ENCODE assay signal across 2 cellular contexts in the genomic region with DNA sequence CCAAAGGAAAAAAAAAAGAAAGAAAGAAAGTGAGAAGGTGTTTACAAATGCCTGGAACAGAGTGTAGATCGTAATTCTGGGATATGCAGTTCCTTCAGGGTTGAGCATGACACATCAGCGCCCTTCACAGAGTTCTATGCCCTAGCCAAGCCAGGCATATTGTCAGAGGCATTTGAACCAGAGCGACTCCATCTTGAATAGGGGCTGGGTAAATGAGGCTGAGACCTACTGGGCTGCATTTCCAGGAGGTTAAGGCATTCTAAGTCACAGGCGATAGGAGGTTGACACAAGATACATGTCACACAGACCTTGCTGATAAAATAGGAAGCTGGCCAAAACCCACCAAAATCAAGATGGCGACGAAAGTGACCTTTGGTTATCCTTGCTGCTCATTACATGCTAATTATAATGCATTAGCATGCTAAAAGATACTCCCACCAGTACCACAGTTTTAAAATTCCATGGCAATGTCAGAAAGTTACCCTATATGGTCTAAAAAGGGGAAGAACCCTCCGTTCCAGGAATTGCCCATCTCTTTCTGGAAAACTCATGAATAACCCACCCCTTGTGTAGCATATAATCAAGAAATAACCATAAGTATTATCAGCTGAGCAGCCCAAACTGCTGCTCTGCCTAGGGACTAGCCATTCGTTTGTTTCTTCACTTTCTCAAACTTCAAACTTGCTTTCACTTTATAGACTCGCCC.
TF ChIP-seq lines count a peak whose summit lies in the region.

No MANE protein-coding gene starts in this region.

TF ChIP-seq in GM23338, 12 proteins besides CTCF, POLR2A, EP300 and RAD21 (continued from another document and continues in another):
- TF ChIP-seq ZNF331 (CRISPR knock-in tag; IDR thresholded peaks at IDR 0.05; ENCODE audit: low read depth) (no peak), CREB1 (CRISPR knock-in tag; IDR thresholded peaks at IDR 0.05; ENCODE audit: low read depth) (no peak), JUNB (IDR thresholded peaks at IDR 0.05; ENCODE audit: unreplicated experiment) (no peak), STAT1 (IDR thresholded peaks at IDR 0.05; ENCODE audit: unreplicated experiment) (no peak), EZH2 (IDR thresholded peaks at IDR 0.05; ENCODE audit: low read depth, unreplicated experiment) (no peak)
- TF ChIP-seq, protein P1, sequence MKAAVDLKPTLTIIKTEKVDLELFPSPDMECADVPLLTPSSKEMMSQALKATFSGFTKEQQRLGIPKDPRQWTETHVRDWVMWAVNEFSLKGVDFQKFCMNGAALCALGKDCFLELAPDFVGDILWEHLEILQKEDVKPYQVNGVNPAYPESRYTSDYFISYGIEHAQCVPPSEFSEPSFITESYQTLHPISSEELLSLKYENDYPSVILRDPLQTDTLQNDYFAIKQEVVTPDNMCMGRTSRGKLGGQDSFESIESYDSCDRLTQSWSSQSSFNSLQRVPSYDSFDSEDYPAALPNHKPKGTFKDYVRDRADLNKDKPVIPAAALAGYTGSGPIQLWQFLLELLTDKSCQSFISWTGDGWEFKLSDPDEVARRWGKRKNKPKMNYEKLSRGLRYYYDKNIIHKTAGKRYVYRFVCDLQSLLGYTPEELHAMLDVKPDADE (IDR thresholded peaks at IDR 0.05) = no peak
- TF ChIP-seq, protein P2, sequence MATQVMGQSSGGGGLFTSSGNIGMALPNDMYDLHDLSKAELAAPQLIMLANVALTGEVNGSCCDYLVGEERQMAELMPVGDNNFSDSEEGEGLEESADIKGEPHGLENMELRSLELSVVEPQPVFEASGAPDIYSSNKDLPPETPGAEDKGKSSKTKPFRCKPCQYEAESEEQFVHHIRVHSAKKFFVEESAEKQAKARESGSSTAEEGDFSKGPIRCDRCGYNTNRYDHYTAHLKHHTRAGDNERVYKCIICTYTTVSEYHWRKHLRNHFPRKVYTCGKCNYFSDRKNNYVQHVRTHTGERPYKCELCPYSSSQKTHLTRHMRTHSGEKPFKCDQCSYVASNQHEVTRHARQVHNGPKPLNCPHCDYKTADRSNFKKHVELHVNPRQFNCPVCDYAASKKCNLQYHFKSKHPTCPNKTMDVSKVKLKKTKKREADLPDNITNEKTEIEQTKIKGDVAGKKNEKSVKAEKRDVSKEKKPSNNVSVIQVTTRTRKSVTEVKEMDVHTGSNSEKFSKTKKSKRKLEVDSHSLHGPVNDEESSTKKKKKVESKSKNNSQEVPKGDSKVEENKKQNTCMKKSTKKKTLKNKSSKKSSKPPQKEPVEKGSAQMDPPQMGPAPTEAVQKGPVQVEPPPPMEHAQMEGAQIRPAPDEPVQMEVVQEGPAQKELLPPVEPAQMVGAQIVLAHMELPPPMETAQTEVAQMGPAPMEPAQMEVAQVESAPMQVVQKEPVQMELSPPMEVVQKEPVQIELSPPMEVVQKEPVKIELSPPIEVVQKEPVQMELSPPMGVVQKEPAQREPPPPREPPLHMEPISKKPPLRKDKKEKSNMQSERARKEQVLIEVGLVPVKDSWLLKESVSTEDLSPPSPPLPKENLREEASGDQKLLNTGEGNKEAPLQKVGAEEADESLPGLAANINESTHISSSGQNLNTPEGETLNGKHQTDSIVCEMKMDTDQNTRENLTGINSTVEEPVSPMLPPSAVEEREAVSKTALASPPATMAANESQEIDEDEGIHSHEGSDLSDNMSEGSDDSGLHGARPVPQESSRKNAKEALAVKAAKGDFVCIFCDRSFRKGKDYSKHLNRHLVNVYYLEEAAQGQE (IDR thresholded peaks at IDR 0.05; ENCODE audit: unreplicated experiment) = no peak
- TF ChIP-seq, protein P3, sequence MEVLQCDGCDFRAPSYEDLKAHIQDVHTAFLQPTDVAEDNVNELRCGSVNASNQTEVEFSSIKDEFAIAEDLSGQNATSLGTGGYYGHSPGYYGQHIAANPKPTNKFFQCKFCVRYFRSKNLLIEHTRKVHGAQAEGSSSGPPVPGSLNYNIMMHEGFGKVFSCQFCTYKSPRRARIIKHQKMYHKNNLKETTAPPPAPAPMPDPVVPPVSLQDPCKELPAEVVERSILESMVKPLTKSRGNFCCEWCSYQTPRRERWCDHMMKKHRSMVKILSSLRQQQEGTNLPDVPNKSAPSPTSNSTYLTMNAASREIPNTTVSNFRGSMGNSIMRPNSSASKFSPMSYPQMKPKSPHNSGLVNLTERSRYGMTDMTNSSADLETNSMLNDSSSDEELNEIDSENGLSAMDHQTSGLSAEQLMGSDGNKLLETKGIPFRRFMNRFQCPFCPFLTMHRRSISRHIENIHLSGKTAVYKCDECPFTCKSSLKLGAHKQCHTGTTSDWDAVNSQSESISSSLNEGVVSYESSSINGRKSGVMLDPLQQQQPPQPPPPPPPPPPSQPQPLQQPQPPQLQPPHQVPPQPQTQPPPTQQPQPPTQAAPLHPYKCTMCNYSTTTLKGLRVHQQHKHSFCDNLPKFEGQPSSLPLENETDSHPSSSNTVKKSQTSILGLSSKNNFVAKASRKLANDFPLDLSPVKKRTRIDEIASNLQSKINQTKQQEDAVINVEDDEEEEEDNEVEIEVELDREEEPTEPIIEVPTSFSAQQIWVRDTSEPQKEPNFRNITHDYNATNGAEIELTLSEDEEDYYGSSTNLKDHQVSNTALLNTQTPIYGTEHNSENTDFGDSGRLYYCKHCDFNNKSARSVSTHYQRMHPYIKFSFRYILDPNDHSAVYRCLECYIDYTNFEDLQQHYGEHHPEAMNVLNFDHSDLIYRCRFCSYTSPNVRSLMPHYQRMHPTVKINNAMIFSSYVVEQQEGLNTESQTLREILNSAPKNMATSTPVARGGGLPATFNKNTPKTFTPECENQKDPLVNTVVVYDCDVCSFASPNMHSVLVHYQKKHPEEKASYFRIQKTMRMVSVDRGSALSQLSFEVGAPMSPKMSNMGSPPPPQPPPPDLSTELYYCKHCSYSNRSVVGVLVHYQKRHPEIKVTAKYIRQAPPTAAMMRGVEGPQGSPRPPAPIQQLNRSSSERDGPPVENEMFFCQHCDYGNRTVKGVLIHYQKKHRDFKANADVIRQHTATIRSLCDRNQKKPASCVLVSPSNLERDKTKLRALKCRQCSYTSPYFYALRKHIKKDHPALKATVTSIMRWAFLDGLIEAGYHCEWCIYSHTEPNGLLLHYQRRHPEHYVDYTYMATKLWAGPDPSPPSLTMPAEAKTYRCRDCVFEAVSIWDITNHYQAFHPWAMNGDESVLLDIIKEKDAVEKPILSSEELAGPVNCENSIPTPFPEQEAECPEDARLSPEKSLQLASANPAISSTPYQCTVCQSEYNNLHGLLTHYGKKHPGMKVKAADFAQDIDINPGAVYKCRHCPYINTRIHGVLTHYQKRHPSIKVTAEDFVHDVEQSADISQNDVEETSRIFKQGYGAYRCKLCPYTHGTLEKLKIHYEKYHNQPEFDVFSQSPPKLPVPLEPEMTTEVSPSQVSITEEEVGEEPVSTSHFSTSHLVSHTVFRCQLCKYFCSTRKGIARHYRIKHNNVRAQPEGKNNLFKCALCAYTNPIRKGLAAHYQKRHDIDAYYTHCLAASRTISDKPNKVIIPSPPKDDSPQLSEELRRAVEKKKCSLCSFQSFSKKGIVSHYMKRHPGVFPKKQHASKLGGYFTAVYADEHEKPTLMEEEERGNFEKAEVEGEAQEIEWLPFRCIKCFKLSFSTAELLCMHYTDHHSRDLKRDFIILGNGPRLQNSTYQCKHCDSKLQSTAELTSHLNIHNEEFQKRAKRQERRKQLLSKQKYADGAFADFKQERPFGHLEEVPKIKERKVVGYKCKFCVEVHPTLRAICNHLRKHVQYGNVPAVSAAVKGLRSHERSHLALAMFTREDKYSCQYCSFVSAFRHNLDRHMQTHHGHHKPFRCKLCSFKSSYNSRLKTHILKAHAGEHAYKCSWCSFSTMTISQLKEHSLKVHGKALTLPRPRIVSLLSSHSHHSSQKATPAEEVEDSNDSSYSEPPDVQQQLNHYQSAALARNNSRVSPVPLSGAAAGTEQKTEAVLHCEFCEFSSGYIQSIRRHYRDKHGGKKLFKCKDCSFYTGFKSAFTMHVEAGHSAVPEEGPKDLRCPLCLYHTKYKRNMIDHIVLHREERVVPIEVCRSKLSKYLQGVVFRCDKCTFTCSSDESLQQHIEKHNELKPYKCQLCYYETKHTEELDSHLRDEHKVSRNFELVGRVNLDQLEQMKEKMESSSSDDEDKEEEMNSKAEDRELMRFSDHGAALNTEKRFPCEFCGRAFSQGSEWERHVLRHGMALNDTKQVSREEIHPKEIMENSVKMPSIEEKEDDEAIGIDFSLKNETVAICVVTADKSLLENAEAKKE (CRISPR knock-in tag; IDR thresholded peaks at IDR 0.05) = no peak

TF ChIP-seq in HepG2, 621 proteins besides CTCF, POLR2A, EP300 and RAD21 (continued from another document and continues in another):
- TF ChIP-seq, protein P4, sequence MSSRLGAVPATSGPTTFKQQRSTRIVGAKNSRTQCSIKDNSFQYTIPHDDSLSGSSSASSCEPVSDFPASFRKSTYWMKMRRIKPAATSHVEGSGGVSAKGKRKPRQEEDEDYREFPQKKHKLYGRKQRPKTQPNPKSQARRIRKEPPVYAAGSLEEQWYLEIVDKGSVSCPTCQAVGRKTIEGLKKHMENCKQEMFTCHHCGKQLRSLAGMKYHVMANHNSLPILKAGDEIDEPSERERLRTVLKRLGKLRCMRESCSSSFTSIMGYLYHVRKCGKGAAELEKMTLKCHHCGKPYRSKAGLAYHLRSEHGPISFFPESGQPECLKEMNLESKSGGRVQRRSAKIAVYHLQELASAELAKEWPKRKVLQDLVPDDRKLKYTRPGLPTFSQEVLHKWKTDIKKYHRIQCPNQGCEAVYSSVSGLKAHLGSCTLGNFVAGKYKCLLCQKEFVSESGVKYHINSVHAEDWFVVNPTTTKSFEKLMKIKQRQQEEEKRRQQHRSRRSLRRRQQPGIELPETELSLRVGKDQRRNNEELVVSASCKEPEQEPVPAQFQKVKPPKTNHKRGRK (CRISPR knock-in tag; IDR thresholded peaks at IDR 0.05) = no peak
- TF ChIP-seq ZSCAN25 (CRISPR knock-in tag; IDR thresholded peaks at IDR 0.05) (no peak), NKX3-1 (CRISPR knock-in tag; IDR thresholded peaks at IDR 0.05) (no peak), TCF7 (IDR thresholded peaks at IDR 0.05; ENCODE audit: low read depth) (no peak), SYNCRIP (IDR thresholded peaks at IDR 0.05; ENCODE audit: insufficient read depth, low read depth, low read length) (no peak), SMC3 (IDR thresholded peaks at IDR 0.05; ENCODE audit: low read length) (no peak), STAG1 (CRISPR knock-in tag; IDR thresholded peaks at IDR 0.05) (no peak), NPAS2 (CRISPR knock-in tag; IDR thresholded peaks at IDR 0.05; ENCODE audit: borderline replicate concordance) (no peak), MYNN (CRISPR knock-in tag; IDR thresholded peaks at IDR 0.05; ENCODE audit: low read depth) (no peak), IRF2 (CRISPR knock-in tag; IDR thresholded peaks at IDR 0.05) (no peak), NBN (conservative IDR thresholded peaks at IDR 0.05) (no peak), FOXP1 (IDR thresholded peaks at IDR 0.05) (no peak), FOXP1 (CRISPR knock-in tag; IDR thresholded peaks at IDR 0.05) (no peak)
- TF ChIP-seq, protein P5, sequence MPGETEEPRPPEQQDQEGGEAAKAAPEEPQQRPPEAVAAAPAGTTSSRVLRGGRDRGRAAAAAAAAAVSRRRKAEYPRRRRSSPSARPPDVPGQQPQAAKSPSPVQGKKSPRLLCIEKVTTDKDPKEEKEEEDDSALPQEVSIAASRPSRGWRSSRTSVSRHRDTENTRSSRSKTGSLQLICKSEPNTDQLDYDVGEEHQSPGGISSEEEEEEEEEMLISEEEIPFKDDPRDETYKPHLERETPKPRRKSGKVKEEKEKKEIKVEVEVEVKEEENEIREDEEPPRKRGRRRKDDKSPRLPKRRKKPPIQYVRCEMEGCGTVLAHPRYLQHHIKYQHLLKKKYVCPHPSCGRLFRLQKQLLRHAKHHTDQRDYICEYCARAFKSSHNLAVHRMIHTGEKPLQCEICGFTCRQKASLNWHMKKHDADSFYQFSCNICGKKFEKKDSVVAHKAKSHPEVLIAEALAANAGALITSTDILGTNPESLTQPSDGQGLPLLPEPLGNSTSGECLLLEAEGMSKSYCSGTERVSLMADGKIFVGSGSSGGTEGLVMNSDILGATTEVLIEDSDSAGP (CRISPR knock-in tag; IDR thresholded peaks at IDR 0.05; ENCODE audit: borderline replicate concordance) = no peak
- TF ChIP-seq, protein P6, sequence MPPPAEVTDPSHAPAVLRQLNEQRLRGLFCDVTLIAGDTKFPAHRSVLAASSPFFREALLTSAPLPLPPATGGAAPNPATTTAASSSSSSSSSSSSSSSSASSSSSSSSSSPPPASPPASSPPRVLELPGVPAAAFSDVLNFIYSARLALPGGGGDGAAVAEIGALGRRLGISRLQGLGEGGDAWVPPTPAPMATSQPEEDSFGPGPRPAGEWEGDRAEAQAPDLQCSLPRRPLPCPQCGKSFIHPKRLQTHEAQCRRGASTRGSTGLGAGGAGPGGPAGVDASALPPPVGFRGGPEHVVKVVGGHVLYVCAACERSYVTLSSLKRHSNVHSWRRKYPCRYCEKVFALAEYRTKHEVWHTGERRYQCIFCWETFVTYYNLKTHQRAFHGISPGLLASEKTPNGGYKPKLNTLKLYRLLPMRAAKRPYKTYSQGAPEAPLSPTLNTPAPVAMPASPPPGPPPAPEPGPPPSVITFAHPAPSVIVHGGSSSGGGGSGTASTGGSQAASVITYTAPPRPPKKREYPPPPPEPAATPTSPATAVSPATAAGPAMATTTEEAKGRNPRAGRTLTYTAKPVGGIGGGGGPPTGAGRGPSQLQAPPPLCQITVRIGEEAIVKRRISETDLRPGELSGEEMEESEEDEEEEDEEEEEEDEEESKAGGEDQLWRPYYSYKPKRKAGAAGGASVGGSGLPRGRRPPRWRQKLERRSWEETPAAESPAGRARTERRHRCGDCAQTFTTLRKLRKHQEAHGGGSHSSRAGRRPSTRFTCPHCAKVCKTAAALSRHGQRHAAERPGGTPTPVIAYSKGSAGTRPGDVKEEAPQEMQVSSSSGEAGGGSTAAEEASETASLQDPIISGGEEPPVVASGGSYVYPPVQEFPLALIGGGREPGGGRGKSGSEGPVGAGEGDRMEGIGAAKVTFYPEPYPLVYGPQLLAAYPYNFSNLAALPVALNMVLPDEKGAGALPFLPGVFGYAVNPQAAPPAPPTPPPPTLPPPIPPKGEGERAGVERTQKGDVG (CRISPR knock-in tag; IDR thresholded peaks at IDR 0.05; ENCODE audit: borderline replicate concordance) = no peak
